In the genomic region with DNA sequence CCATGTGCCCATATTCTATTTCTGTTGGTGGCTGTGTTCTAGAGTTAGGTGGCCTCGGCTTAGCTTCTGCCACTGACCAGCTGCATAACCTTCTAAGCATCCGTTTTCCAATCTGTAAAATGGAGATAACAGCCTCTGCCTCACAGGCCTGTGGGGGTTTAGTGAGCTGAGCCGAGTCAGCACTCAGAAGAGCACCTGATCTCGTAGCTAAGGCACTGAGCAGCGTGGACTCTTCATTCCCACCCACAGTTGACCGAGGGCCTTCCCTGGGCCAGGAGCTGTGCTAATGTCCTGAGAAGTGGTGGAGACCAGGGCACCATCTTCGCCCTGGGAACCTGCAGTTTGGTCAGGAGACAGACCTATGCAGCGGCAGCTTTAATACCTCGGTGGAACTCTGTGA, we compare ENCODE assay signal across 26 cellular contexts.
"Had no signal": no experiment of that assay in that cellular context is flagged by ENCODE, and none has a peak within 500 bp of the region (broad histone marks: within the 10 kb centered on the region; RNA-seq: fewer than 3 reads in every experiment).

No MANE protein-coding gene starts in this region.

- H3K4me3 Mint-ChIP-seq: immature natural killer cell; mesothelial cell of epicardium; naive B cell; natural killer cell; nephron progenitor cell; stimulated activated naive B cell treated with anti-CD40 and anti-IgM and Interleukin-4, amounts not matched to agents 10 μg/mL and 1 μg/mL and 100 μg/mL, for 72 hours had no signal

- H3K27me3 ChIP-seq: ovary, testis, thyroid gland, upper lobe of left lung, vagina had no signal

- H3K9me3 Mint-ChIP-seq: immature natural killer cell; mesothelial cell of epicardium; naive B cell; natural killer cell; nephron progenitor cell; stimulated activated naive B cell treated with anti-CD40 and anti-IgM and Interleukin-4, amounts not matched to agents 10 μg/mL and 1 μg/mL and 100 μg/mL, for 72 hours had no signal

- H3K27ac ChIP-seq: left ventricle myocardium inferior, ovary, prostate gland, skin epidermis, stomach, testis, thyroid gland, transverse colon, upper lobe of left lung, vagina had no signal

- H3K4me1 ChIP-seq: left ventricle myocardium inferior, prostate gland, stomach, testis, thyroid gland, transverse colon, upper lobe of left lung, vagina had no signal

- H3K36me3 ChIP-seq: left ventricle myocardium inferior, ovary, prostate gland, stomach, thyroid gland, transverse colon, upper lobe of left lung, vagina had no signal

- H3K36me3 Mint-ChIP-seq: immature natural killer cell; mesothelial cell of epicardium; naive B cell; natural killer cell; stimulated activated naive B cell treated with anti-CD40 and anti-IgM and Interleukin-4, amounts not matched to agents 10 μg/mL and 1 μg/mL and 100 μg/mL, for 72 hours had no signal

- H3K9me3 ChIP-seq: left ventricle myocardium inferior, ovary, prostate gland, stomach, testis, thyroid gland, transverse colon, upper lobe of left lung, vagina had no signal

- H3K4me3 ChIP-seq: left ventricle myocardium inferior, lung, ovary, prostate gland, skin epidermis, stomach, testis, thyroid gland, transverse colon, upper lobe of left lung, vagina had no signal

- DNase-seq: immature natural killer cell; left ventricle myocardium inferior; naive B cell; natural killer cell; ovary; retina; stimulated activated CD4-positive, alpha-beta T cell treated with anti-CD3 and anti-CD28 coated beads, Interleukin-12 subunit alpha, Interleukin-12 subunit beta, amount 100 ng/mL, for 4 hours; stimulated activated CD4-positive, alpha-beta T cell treated with anti-CD3 and anti-CD28 coated beads, Interleukin-15, amount 100 ng/mL, for 24 hours; stimulated activated CD4-positive, alpha-beta T cell treated with anti-CD3 and anti-CD28 coated beads, Interleukin-2, amount 100 ng/mL, for 24 hours; stimulated activated CD4-positive, alpha-beta T cell treated with anti-CD3 and anti-CD28 coated beads, Interleukin-4, amount 100 ng/mL, for 1 hour; stimulated activated naive B cell treated with anti-CD40 and anti-IgM and Interleukin-4, amounts not matched to agents 10 μg/mL and 1 μg/mL and 100 μg/mL, for 72 hours; stimulated activated naive CD8-positive, alpha-beta T cell treated with anti-CD3 and anti-CD28 coated beads, Interleukin-15, Interleukin-2, amounts not matched to agents 100 U/mL and 50 U/mL, for 24 hours; stomach; testis; transverse colon; upper lobe of left lung had no signal

- ATAC-seq: natural killer cell; right cardiac atrium; sciatic nerve; stimulated activated naive B cell treated with anti-CD40 and anti-IgM and Interleukin-4, amounts not matched to agents 10 μg/mL and 1 μg/mL and 100 μg/mL, for 72 hours; stimulated activated naive CD8-positive, alpha-beta T cell treated with anti-CD3 and anti-CD28 coated beads, Interleukin-15, Interleukin-2, amounts not matched to agents 100 U/mL and 50 U/mL, for 24 hours had no signal

- H3K4me1 Mint-ChIP-seq: immature natural killer cell; mesothelial cell of epicardium; naive B cell; stimulated activated naive B cell treated with anti-CD40 and anti-IgM and Interleukin-4, amounts not matched to agents 10 μg/mL and 1 μg/mL and 100 μg/mL, for 72 hours had no signal

- H3K27ac Mint-ChIP-seq: immature natural killer cell; mesothelial cell of epicardium; naive B cell; natural killer cell; stimulated activated naive B cell treated with anti-CD40 and anti-IgM and Interleukin-4, amounts not matched to agents 10 μg/mL and 1 μg/mL and 100 μg/mL, for 72 hours had no signal

- FAIRE-seq: islet of Langerhans had no signal
